Comparison of ENCODE assay signal across 8 cellular contexts in the genomic region with DNA sequence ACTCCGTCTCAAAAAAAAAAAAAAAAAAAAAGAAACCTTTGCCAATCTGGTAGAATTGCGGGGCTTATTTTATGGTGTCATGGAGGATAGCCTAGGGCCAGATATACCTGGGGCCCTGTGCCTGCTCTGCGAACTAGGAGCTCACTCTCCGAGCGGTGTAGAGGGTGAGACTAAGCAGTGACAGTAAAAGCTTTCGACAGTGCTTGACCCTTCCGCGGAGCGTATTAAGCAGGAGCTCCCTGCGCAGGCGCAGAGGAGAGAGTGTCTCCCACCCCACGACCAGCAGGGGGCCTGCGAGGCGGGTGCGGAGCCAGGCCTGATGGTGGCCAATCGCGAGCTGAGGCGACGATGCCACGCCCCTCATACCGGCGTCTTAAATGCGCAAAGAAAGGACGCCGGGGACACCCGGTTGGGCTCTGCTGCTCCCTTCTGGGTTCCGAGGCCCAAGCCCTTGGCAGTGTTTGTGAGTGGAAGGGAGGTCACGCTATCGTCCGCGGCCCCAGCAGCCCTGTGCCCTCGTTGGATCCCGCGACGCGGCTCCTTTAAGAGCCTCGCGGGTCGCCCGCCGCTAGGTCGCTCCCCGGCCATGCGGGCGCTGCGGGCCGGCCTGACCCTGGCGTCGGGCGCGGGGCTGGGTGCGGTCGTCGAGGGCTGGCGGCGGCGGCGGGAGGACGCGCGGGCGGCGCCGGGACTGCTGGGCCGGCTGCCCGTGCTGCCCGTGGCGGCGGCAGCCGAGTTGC. TPM values are rescaled to one million over a fixed set of nuclear protein-coding genes. Genes with fewer than 3 reads are reported as not detected.
DNase-seq lines count a peak whose midpoint lies in the region; ATAC-seq lines count a peak whose summit lies in the region.

A gene (plus strand): TSS at position 402 of the 740 bp plus-strand sequence. CDS start 185 bp downstream, at position 587.

- H3K27ac Mint-ChIP-seq in dendritic cell treated with granulocyte-macrophage colony-stimulating factor and Interleukin-4, amounts not matched to agents 40 ng/mL and 50 ng/mL, for 4 days: peak within 1 kb of the TSS; percentile 83

- H3K4me3 Mint-ChIP-seq in dendritic cell treated with granulocyte-macrophage colony-stimulating factor and Interleukin-4, amounts not matched to agents 40 ng/mL and 50 ng/mL, for 4 days: peak within 1 kb of the TSS; percentile 74

- H3K27me3 Mint-ChIP-seq in dendritic cell treated with granulocyte-macrophage colony-stimulating factor and Interleukin-4, amounts not matched to agents 40 ng/mL and 50 ng/mL, for 4 days: peaks cover 6% of the 10 kb centered on the region

- peaks cover 27% of the 10 kb centered on the region for H3K36me3 Mint-ChIP-seq in dendritic cell treated with granulocyte-macrophage colony-stimulating factor and Interleukin-4, amounts not matched to agents 40 ng/mL and 50 ng/mL, for 4 days (ENCODE audit: low read depth)

- DNase-seq in CD1c-positive myeloid dendritic cell (ENCODE audit: extremely low spot score): peak; percentile 99
- DNase-seq in NCI-H748 treated with DMSO at 0.1 percent for 48 hours (lab: John Stamatoyannopoulos, UW): peak; percentile 94
- DNase-seq in activated CD4-positive, alpha-beta T cell treated with anti-CD3 and anti-CD28 coated beads, Interleukin-2, amount 50 U/mL, for 24 hours (ENCODE audit: low read depth in 1 of 2, low spot score in 1 of 2): peak; percentile 89 to 95
- peak; percentile 99 for DNase-seq in left lobe of liver (ENCODE audit: low spot score)
- peak; percentile 96 for DNase-seq in stimulated activated CD4-positive, alpha-beta T cell treated with anti-CD3 and anti-CD28 coated beads, Interleukin-2, amount 100 ng/mL, for 4 hours (ENCODE audit: low read depth)

- intact Hi-C loops in dendritic cell treated with granulocyte-macrophage colony-stimulating factor and Interleukin-4, amounts not matched to agents 40 ng/mL and 50 ng/mL, for 4 days (cut with micrococcal nuclease): no loop called here

- ATAC-seq in GM19351 (IDR thresholded peaks at IDR 0.05; ENCODE audit: unreplicated experiment): peak; percentile 92
- peak; percentile 84 for ATAC-seq in HG03558 (IDR thresholded peaks at IDR 0.05; ENCODE audit: extremely low read depth, unreplicated experiment)
- ATAC-seq in left lobe of liver: peak; percentile 93

- peaks cover 26% of the 10 kb centered on the region for H3K4me1 Mint-ChIP-seq in dendritic cell treated with granulocyte-macrophage colony-stimulating factor and Interleukin-4, amounts not matched to agents 40 ng/mL and 50 ng/mL, for 4 days (ENCODE audit: low read depth)

- H3K9me3 Mint-ChIP-seq in dendritic cell treated with granulocyte-macrophage colony-stimulating factor and Interleukin-4, amounts not matched to agents 40 ng/mL and 50 ng/mL, for 4 days: no peaks in the 10 kb centered on the region

RNA-seq across cellular contexts. Expression of the gene that starts here (rescaled TPM):
- 53.0 TPM for total RNA-seq in left lobe of liver

Comparison
In these comparisons a context has a peak if more than half of its experiments do, and no peak if none do; other contexts are left out.
1. Peak in every context shown above with its lines: DNase-seq and ATAC-seq.